ENCODE assay signal across 8 cellular contexts in genomic region chr17:7294614-7295153, GRCh38. TPM values are rescaled to one million over a fixed set of nuclear protein-coding genes. Genes with fewer than 3 reads are reported as not detected.
A peak's percentile ranks its signal among the peaks of the same experiment; 100 is the strongest.
DNase-seq lines count a peak whose midpoint lies in the region; ATAC-seq and TF ChIP-seq lines count a peak whose summit lies in the region.

Gene YBX2, minus strand, starts transcription at chr17:7294639. Its CDS starts 139 bp downstream, at chr17:7294500.

- H2AFZ ChIP-seq in SK-N-SH (ENCODE audit: low read depth): 0 out of 2 replicates have a peak within 1 kb of the TSS, but pooled peaks have one; percentile 22
- H2AFZ ChIP-seq in hepatocyte: no peak within 1 kb of the TSS

- POLR2A ChIA-PET in SK-N-SH (lab: Yijun Ruan, JAX): no interaction called here

- H3K9me3 ChIP-seq in SK-N-SH (no peaks in the 10 kb centered on the region), hepatocyte (ENCODE audit: low read depth) (no peaks in the 10 kb centered on the region)

- no peaks in the 10 kb centered on the region for H3K9me3 Mint-ChIP-seq in activated naive CD8-positive, alpha-beta T cell (ENCODE audit: low read depth)

- CTCF ChIA-PET in SK-N-SH (lab: Yijun Ruan, JAX): no interaction called here

- no peak for TF ChIP-seq CTCF in SK-N-SH (IDR thresholded peaks at IDR 0.05)
- no peak for TF ChIP-seq CTCF in hepatocyte (IDR thresholded peaks at IDR 0.05; ENCODE audit: poor library complexity)

- H3K79me2 ChIP-seq in SK-N-SH (ENCODE audit: insufficient read depth) (no peaks in the 10 kb centered on the region), hepatocyte (no peaks in the 10 kb centered on the region)

- H3K4me3 Mint-ChIP-seq in activated naive CD8-positive, alpha-beta T cell: peak within 1 kb of the TSS; percentile 85

- H3K4me1 Mint-ChIP-seq in activated naive CD8-positive, alpha-beta T cell (ENCODE audit: low read depth): peaks cover 23% of the 10 kb centered on the region

- peaks cover 3% of the 10 kb centered on the region for H3K27me3 Mint-ChIP-seq in activated naive CD8-positive, alpha-beta T cell

- TF ChIP-seq EP300 in SK-N-SH (IDR thresholded peaks at IDR 0.05; ENCODE audit: borderline replicate concordance in 1 of 2, low read depth in 1 of 2, low read length in 1 of 2): no peak

- H3K27ac Mint-ChIP-seq in activated naive CD8-positive, alpha-beta T cell: peak within 1 kb of the TSS; percentile 50

- DNase-seq in DMS53 treated with DMSO at 0.1 percent for 48 hours (lab: John Stamatoyannopoulos, UW; ENCODE audit: unreplicated experiment) (peak; percentile 94), KBM-7 (peak; percentile 60), SK-N-SH (peak; percentile 97), hepatocyte (ENCODE audit: low spot score) (peak; percentile 95)
- peak; percentile 70 for DNase-seq in stimulated activated CD4-positive, alpha-beta T cell treated with anti-CD3 and anti-CD28 coated beads, Interleukin-12 subunit alpha, Interleukin-12 subunit beta, amount 100 ng/mL, for 4 hours

- in situ Hi-C loops in KBM-7 (cut with MboI; ENCODE audit: low pct_unique_long_range_greater_than_20kb, low sequenced_read_pairs): no loop called here

- H3K9me2 ChIP-seq in SK-N-SH (no peaks in the 10 kb centered on the region), hepatocyte (replicated peaks; ENCODE audit: insufficient read depth) (no peaks in the 10 kb centered on the region)

- H3K36me3 Mint-ChIP-seq in activated naive CD8-positive, alpha-beta T cell: no peaks in the 10 kb centered on the region

- no peak for TF ChIP-seq RAD21 in SK-N-SH (IDR thresholded peaks at IDR 0.05; ENCODE audit: low read length)

- H3K27ac ChIP-seq in SK-N-SH (ENCODE audit: low read depth in 2 of 2, low read length in 1 of 2) (no peak within 1 kb of the TSS), hepatocyte (no peak within 1 kb of the TSS)

- no peaks in the 10 kb centered on the region for H4K20me1 ChIP-seq in SK-N-SH (ENCODE audit: insufficient read depth)
- H4K20me1 ChIP-seq in hepatocyte (ENCODE audit: insufficient read depth, poor library complexity, severe bottlenecking): no peaks in the 10 kb centered on the region

- WGBS in SK-N-SH (ENCODE audit: low lambda C conversion rate): 8% methylated on average over 10 of the region's 57 CpGs
- WGBS in hepatocyte (ENCODE audit: low lambda C conversion rate, missing lambda C conversion rate): 7% methylated on average over 10 of the region's 57 CpGs

- H3K36me3 ChIP-seq in SK-N-SH (replicated peaks in 1 of 2; ENCODE audit: control insufficient read depth in 1 of 2, insufficient read depth in 2 of 2, low read length in 1 of 2) (no peaks in the 10 kb centered on the region), hepatocyte (replicated peaks; ENCODE audit: insufficient read depth, low read depth) (no peaks in the 10 kb centered on the region)

- H3F3A ChIP-seq in SK-N-SH (replicated peaks; ENCODE audit: insufficient read depth): peaks cover 15% of the 10 kb centered on the region

- H3K4me3 ChIP-seq in SK-N-SH (ENCODE audit: low read depth in 2 of 2, low read length in 1 of 2) (peak within 1 kb of the TSS; percentile 26 to 33), hepatocyte (no peak within 1 kb of the TSS)

- H3K9ac ChIP-seq in SK-N-SH: no peak within 1 kb of the TSS

- H3K27me3 ChIP-seq in SK-N-SH (ENCODE audit: insufficient read depth): peaks cover 24% of the 10 kb centered on the region; the same call in 1 of the 2 replicates
- no peaks in the 10 kb centered on the region for H3K27me3 ChIP-seq in hepatocyte

- H3K4me1 ChIP-seq in SK-N-SH (ENCODE audit: control insufficient read depth in 1 of 2, insufficient read depth in 2 of 2, low read depth in 1 of 2, low read length in 1 of 2) (peaks cover 3 to 8% of the 10 kb centered on the region in 2 experiments; a peak in 1 of 4 replicates), hepatocyte (ENCODE audit: insufficient read depth) (peaks cover 28% of the 10 kb centered on the region)

- ATAC-seq in GM18907 (IDR thresholded peaks at IDR 0.05; ENCODE audit: unreplicated experiment) (no peak), HG02610 (IDR thresholded peaks at IDR 0.05; ENCODE audit: unreplicated experiment) (no peak)

- H3K4me2 ChIP-seq in SK-N-SH: peak within 1 kb of the TSS; percentile 75
- peak within 1 kb of the TSS; percentile 89 for H3K4me2 ChIP-seq in hepatocyte

TF ChIP-seq in SK-N-SH, 30 proteins besides CTCF, POLR2A, EP300 and RAD21:
- TF ChIP-seq, protein P1, sequence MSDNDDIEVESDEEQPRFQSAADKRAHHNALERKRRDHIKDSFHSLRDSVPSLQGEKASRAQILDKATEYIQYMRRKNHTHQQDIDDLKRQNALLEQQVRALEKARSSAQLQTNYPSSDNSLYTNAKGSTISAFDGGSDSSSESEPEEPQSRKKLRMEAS (IDR thresholded peaks at IDR 0.05; ENCODE audit: low read depth): peak; percentile 15; the same call in 1 of the 2 replicates
- peak; percentile 87 for TF ChIP-seq USF1 (IDR thresholded peaks at IDR 0.05; ENCODE audit: borderline replicate concordance, low read depth)
- no peak for TF ChIP-seq SIN3A (IDR thresholded peaks at IDR 0.05; ENCODE audit: borderline replicate concordance, low read depth, low read length)

RNA-seq across cellular contexts. Expression of gene YBX2, which starts in this region (rescaled TPM):
- polyA plus RNA-seq in SK-N-SH (2012; rRNA removed): 0.36 and 0.54 TPM in 2 replicates
- 0.31 and 0.41 TPM in 2 replicates for polyA plus RNA-seq in SK-N-SH (2012; cell fraction: cytosol; rRNA removed)
- 1.9 and 2.0 TPM in 2 replicates for polyA plus RNA-seq in SK-N-SH (2012; cell fraction: nucleus; rRNA removed)
- total RNA-seq in hepatocyte: 1.4 and 1.7 TPM in 2 replicates
- polyA plus RNA-seq in hepatocyte: 1.3 and 3.0 TPM in 2 replicates
